In the genomic region with DNA sequence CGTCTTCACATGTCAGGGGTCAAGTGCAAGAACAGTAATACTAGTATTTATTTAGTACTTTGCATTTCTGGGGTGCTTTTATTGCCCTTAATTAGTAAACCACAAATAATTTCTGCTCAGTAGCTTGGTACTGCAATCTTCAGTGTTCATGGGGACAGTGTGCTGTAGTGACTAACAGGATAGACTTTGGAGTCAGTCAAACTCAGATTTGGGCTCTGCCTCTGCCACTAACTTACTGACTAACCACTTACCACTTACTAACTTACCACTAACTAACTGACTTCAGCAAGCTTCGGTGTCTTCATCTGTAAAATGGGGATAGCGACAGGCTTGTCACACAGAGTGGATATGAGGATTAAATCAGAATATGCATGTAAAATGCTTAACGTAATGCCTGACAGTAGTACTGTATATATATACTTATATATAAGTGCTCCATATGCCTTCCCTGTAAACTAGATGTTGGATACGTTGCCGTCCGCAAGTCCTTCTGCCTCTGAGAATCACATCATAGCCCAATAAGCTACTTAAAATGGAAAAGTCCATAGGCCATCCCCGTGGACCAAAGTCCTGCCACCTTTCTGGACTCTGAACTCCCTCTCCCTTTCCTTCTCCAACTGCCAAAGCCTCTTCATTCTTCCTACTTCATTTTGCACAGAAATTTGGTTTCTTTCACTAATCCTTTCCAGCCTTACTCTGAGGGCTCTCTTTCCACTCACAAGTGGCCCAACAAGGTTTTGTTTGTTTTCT, we compare ENCODE assay signal across 21 cellular contexts.
"Had no signal": no experiment of that assay in that cellular context is flagged by ENCODE, and none has a peak within 500 bp of the region (broad histone marks: within the 10 kb centered on the region; RNA-seq: fewer than 3 reads in every experiment).

No MANE protein-coding gene starts in this region.

- FAIRE-seq: colon, TTC549 had no signal

- H3K4me3 ChIP-seq: adrenal gland, ascending aorta, testis, upper lobe of left lung had no signal

- ATAC-seq: activated T-cell treated with anti-CD3 and anti-CD28 coated beads, Interleukin-2, amount 50 U/mL, for 4 hours; sciatic nerve; T-cell had no signal

- H3K36me3 ChIP-seq: adrenal gland, ascending aorta, upper lobe of left lung had no signal

- H3K9me3 ChIP-seq: adrenal gland, ascending aorta, testis, upper lobe of left lung had no signal

- H3K27ac ChIP-seq: adrenal gland, ascending aorta, testis, upper lobe of left lung had no signal

- H3K27me3 ChIP-seq: adrenal gland, ascending aorta, testis, upper lobe of left lung had no signal

- DNase-seq: activated CD4-positive, alpha-beta T cell treated with anti-CD3 and anti-CD28 coated beads for 1 hour; activated CD8-positive, alpha-beta memory T cell treated with anti-CD3 and anti-CD28 coated beads for 24 hours; activated CD8-positive, alpha-beta memory T cell treated with anti-CD3 and anti-CD28 coated beads, Interleukin-2, amount 50 U/mL, for 4 hours; activated naive CD4-positive, alpha-beta T cell; activated T-cell treated with anti-CD3 and anti-CD28 coated beads, Interleukin-2, amount 50 U/mL, for 4 hours; adrenal gland; central memory CD4-positive, alpha-beta T cell; effector memory CD4-positive, alpha-beta T cell; foreskin melanocyte; hippocampal formation; nephron progenitor cell; posterior cingulate gyrus; stimulated activated CD4-positive, alpha-beta T cell treated with anti-CD3 and anti-CD28 coated beads, Interleukin-4, amount 100 ng/mL, for 1 hour; stimulated activated naive CD4-positive, alpha-beta T cell; T-cell; testis; upper lobe of left lung had no signal

- H3K4me1 ChIP-seq: adrenal gland, ascending aorta, testis, upper lobe of left lung had no signal
